26 cellular contexts compared by ENCODE assay signal in genomic region chr11:64796047-64796756, GRCh38. TPM values are rescaled to one million over a fixed set of nuclear protein-coding genes. Genes with fewer than 3 reads are reported as not detected.
DNase-seq lines count a peak whose midpoint lies in the region; ATAC-seq and TF ChIP-seq lines count a peak whose summit lies in the region.
"Had no signal": no experiment of that assay in that cellular context is flagged by ENCODE, and none has a peak within 500 bp of the region (broad histone marks: within the 10 kb centered on the region; RNA-seq: fewer than 3 reads in every experiment).

No MANE protein-coding gene starts in this region.

- CTCF ChIA-PET in activated CD8-positive, alpha-beta T cell treated with anti-CD3 and anti-CD28 coated beads for 36 hours (lab: Charles Lee), result no interaction called here

- no peaks in the 10 kb centered on the region for H3K9me3 Mint-ChIP-seq in activated CD8-positive, alpha-beta T cell treated with anti-CD3 and anti-CD28 coated beads for 36 hours
- H3K9me3 Mint-ChIP-seq: activated CD4-positive, alpha-beta T cell treated with anti-CD3 and anti-CD28 coated beads, Interleukin-2, amount 10 ng/mL, durations not matched to agents 7 days and 5 days; activated T-helper 2 cell treated with anti-CD3 and anti-CD28 coated beads, Interferon-gamma antibody, Interleukin-2, Interleukin-4, amounts not matched to agents 10 μg/mL and 5 μg/mL and 100 μg/mL, durations not matched to agents 14 hours and 24 hours and 36 hours; T-helper 1 cell treated with Interleukin-12 subunit alpha and Interleukin-12 subunit beta and Interleukin-4 antibody, amounts not matched to agents 30 μg/mL and 1 μg/mL, for 36 hours had no signal

- POLR2A ChIA-PET in activated CD8-positive, alpha-beta T cell treated with anti-CD3 and anti-CD28 coated beads for 36 hours (lab: Charles Lee), result interaction anchor here (1.0 to 1.4 kb wide), 2 partner anchors 7 to 218 kb away, joined by 3 read pairs; partner anchors contain the start of gene ARL2

- peak overlapping the region; percentile 36 for H3K27ac Mint-ChIP-seq in activated CD8-positive, alpha-beta T cell treated with anti-CD3 and anti-CD28 coated beads for 36 hours
- H3K27ac Mint-ChIP-seq: activated CD4-positive, alpha-beta T cell treated with anti-CD3 and anti-CD28 coated beads, Interleukin-2, amount 10 ng/mL, durations not matched to agents 7 days and 5 days; activated T-helper 2 cell treated with anti-CD3 and anti-CD28 coated beads, Interferon-gamma antibody, Interleukin-2, Interleukin-4, amounts not matched to agents 10 μg/mL and 5 μg/mL and 100 μg/mL, durations not matched to agents 14 hours and 24 hours and 36 hours; T-helper 1 cell treated with Interleukin-12 subunit alpha and Interleukin-12 subunit beta and Interleukin-4 antibody, amounts not matched to agents 30 μg/mL and 1 μg/mL, for 36 hours had no signal

- H3K36me3 Mint-ChIP-seq in activated CD8-positive, alpha-beta T cell treated with anti-CD3 and anti-CD28 coated beads for 36 hours (ENCODE audit: low read depth), result peaks cover 14% of the 10 kb centered on the region

- TF ChIP-seq CTCF in GM13976 (IDR thresholded peaks at IDR 0.05; ENCODE audit: borderline replicate concordance, control extremely low read depth, extremely low read depth, insufficient read depth, missing control alignments), result no peak
- TF ChIP-seq CTCF in activated CD8-positive, alpha-beta T cell treated with anti-CD3 and anti-CD28 coated beads for 36 hours (IDR thresholded peaks at IDR 0.05), result no peak
- TF ChIP-seq CTCF in neutrophil (IDR thresholded peaks at IDR 0.05), result no peak
- TF ChIP-seq CTCF in gastroesophageal sphincter (IDR thresholded peaks at IDR 0.05), result no peak

- in situ Hi-C loops in GM13976 (cut with MboI; ENCODE audit: low sequenced_read_pairs, unreplicated experiment), result no loop called here

- peaks cover 38 to 87% (median 80%) of the 10 kb centered on the region in 10 experiments for H3K4me1 ChIP-seq in BLaER1 treated with 17β-estradiol and CSF1 and Interleukin-3, amounts not matched to agents 10 nM and 100 nM
- H3K4me1 ChIP-seq in neutrophil (ENCODE audit: control insufficient read depth in 1 of 2, insufficient read depth in 1 of 2, low read depth in 1 of 2, low read length in 1 of 2), result peaks cover 19 to 30% of the 10 kb centered on the region in 2 experiments
- no peaks in the 10 kb centered on the region for H3K4me1 ChIP-seq in gastroesophageal sphincter
- H3K4me1 ChIP-seq: pancreas, right atrium auricular region, uterus had no signal

- TF ChIP-seq POLR2A in gastroesophageal sphincter (IDR thresholded peaks at IDR 0.05), result no peak

- peaks cover 27% of the 10 kb centered on the region for H3K4me1 Mint-ChIP-seq in activated CD8-positive, alpha-beta T cell treated with anti-CD3 and anti-CD28 coated beads for 36 hours (ENCODE audit: low read depth)

- no peaks in the 10 kb centered on the region for H3K9me3 ChIP-seq in BLaER1 treated with 17β-estradiol and CSF1 and Interleukin-3, amounts not matched to agents 10 nM and 100 nM (replicated peaks in 1 of 11)
- H3K9me3 ChIP-seq in neutrophil, result no peaks in the 10 kb centered on the region
- H3K9me3 ChIP-seq in gastroesophageal sphincter, result no peaks in the 10 kb centered on the region
- H3K9me3 ChIP-seq: pancreas, right atrium auricular region, uterus had no signal

- peak overlapping the region in 2 of 11 experiments; percentile 18 to 50; a peak in 1 of 22 replicates for H3K9ac ChIP-seq in BLaER1 treated with 17β-estradiol and CSF1 and Interleukin-3, amounts not matched to agents 10 nM and 100 nM
- H3K9ac ChIP-seq: GM23248 had no signal

- no peak overlapping the region for H3K4me3 ChIP-seq in BLaER1 treated with 17β-estradiol and CSF1 and Interleukin-3, amounts not matched to agents 10 nM and 100 nM
- H3K4me3 ChIP-seq in neutrophil (ENCODE audit: low read depth in 1 of 2, low read length in 1 of 2) (no peak overlapping the region), gastroesophageal sphincter (no peak overlapping the region)
- H3K4me3 ChIP-seq: GM23248, pancreas, right atrium auricular region, SK-N-MC, uterus had no signal

- H3K27me3 ChIP-seq in BLaER1 treated with 17β-estradiol and CSF1 and Interleukin-3, amounts not matched to agents 10 nM and 100 nM, result no peaks in the 10 kb centered on the region
- H3K27me3 ChIP-seq in neutrophil, result no peaks in the 10 kb centered on the region
- H3K27me3 ChIP-seq in gastroesophageal sphincter, result no peaks in the 10 kb centered on the region
- H3K27me3 ChIP-seq: pancreas, right atrium auricular region, uterus had no signal

- H3K4me2 ChIP-seq in BLaER1 treated with 17β-estradiol and CSF1 and Interleukin-3, amounts not matched to agents 10 nM and 100 nM, result peak overlapping the region; percentile 5 to 62 (median 37); a peak in 18 of 22 replicates

- H3K27ac ChIP-seq in BLaER1 treated with 17β-estradiol and CSF1 and Interleukin-3, amounts not matched to agents 10 nM and 100 nM, result no peak overlapping the region; a peak in 1 of 22 replicates
- H3K27ac ChIP-seq in neutrophil (peak overlapping the region; percentile 2), gastroesophageal sphincter (no peak overlapping the region)
- H3K27ac ChIP-seq: GM23248, pancreas, right atrium auricular region, SK-N-MC, uterus had no signal

- TF ChIP-seq EP300 in gastroesophageal sphincter (IDR thresholded peaks at IDR 0.05), result no peak

- DNase-seq in GM13976 (ENCODE audit: low spot score) (peak; percentile 9), DMS 273 (lab: John Stamatoyannopoulos, UW; ENCODE audit: unreplicated experiment) (no peak), DMS53 treated with DMSO at 0.1 percent for 48 hours (lab: John Stamatoyannopoulos, UW; ENCODE audit: unreplicated experiment) (no peak)
- no peak for DNase-seq in activated CD8-positive, alpha-beta T cell treated with anti-CD3 and anti-CD28 coated beads for 36 hours
- DNase-seq: activated CD4-positive, alpha-beta T cell treated with anti-CD3 and anti-CD28 coated beads, Interleukin-2, amount 10 ng/mL, durations not matched to agents 7 days and 5 days; effector CD8-positive, alpha-beta T cell; erythroblast; foreskin fibroblast; GM23248; mesendoderm; NCI-H1092 treated with DMSO at 0.1 percent for 48 hours; NCI-H187 treated with DMSO at 0.1 percent for 48 hours; NCI-H526; RPMI8226; stimulated activated CD4-positive, alpha-beta T cell treated with anti-CD3 and anti-CD28 coated beads, Interleukin-2, amount 100 ng/mL, for 48 hours; stimulated activated naive CD4-positive, alpha-beta T cell; uterus had no signal

- no peak overlapping the region for H3K4me3 Mint-ChIP-seq in activated CD8-positive, alpha-beta T cell treated with anti-CD3 and anti-CD28 coated beads for 36 hours
- H3K4me3 Mint-ChIP-seq: activated CD4-positive, alpha-beta T cell treated with anti-CD3 and anti-CD28 coated beads, Interleukin-2, amount 10 ng/mL, durations not matched to agents 7 days and 5 days; CD14-positive monocyte; T-helper 1 cell treated with Interleukin-12 subunit alpha and Interleukin-12 subunit beta and Interleukin-4 antibody, amounts not matched to agents 30 μg/mL and 1 μg/mL, for 36 hours had no signal

- intact Hi-C loops in activated CD8-positive, alpha-beta T cell treated with anti-CD3 and anti-CD28 coated beads for 36 hours (cut with micrococcal nuclease), result no loop called here

- ATAC-seq in activated CD8-positive, alpha-beta T cell treated with anti-CD3 and anti-CD28 coated beads for 36 hours, result no peak
- no peak for ATAC-seq in gastroesophageal sphincter
- ATAC-seq: pancreas had no signal

- no peaks in the 10 kb centered on the region for H3K27me3 Mint-ChIP-seq in activated CD8-positive, alpha-beta T cell treated with anti-CD3 and anti-CD28 coated beads for 36 hours
- H3K27me3 Mint-ChIP-seq: activated CD4-positive, alpha-beta T cell treated with anti-CD3 and anti-CD28 coated beads, Interleukin-2, amount 10 ng/mL, durations not matched to agents 7 days and 5 days had no signal

- peaks cover 5 to 91% (median 18%) of the 10 kb centered on the region in 11 experiments; a peak in 17 of 22 replicates for H3K36me3 ChIP-seq in BLaER1 treated with 17β-estradiol and CSF1 and Interleukin-3, amounts not matched to agents 10 nM and 100 nM
- H3K36me3 ChIP-seq in neutrophil (peaks cover 92% of the 10 kb centered on the region), gastroesophageal sphincter (peaks cover 0 to 72% of the 10 kb centered on the region in 2 donors)
- H3K36me3 ChIP-seq: pancreas, uterus had no signal

- H4K20me1 ChIP-seq in BLaER1 treated with 17β-estradiol and CSF1 and Interleukin-3, amounts not matched to agents 10 nM and 100 nM, result peaks cover 0 to 40% (median 4%) of the 10 kb centered on the region in 11 experiments; a peak in 7 of 22 replicates

- 60 to 80% methylated on average over 1 to 4 of the region's 19 CpGs for WGBS in gastroesophageal sphincter (ENCODE audit: low coverage in 1 of 2), 2 donors

RNA-seq across cellular contexts. Expression of gene MAP4K2, which starts 6.8 kb away (rescaled TPM):
- total RNA-seq in activated CD8-positive, alpha-beta T cell treated with anti-CD3 and anti-CD28 coated beads for 36 hours, result 10 to 100 TPM; 56.4 to 58.0 TPM
- total RNA-seq in gastroesophageal sphincter, result 10 to 100 TPM; 17.6 to 24.0 (median 19.6) TPM

RNA-seq across cellular contexts. Expression of gene MEN1, which starts 14.1 kb away (rescaled TPM):
- total RNA-seq in activated CD8-positive, alpha-beta T cell treated with anti-CD3 and anti-CD28 coated beads for 36 hours, result 10 to 100 TPM; 25.8 to 29.0 TPM
- 10 to 100 TPM in 2 of 4 donors, 1 to 10 TPM in 2; 7.1 to 20.9 (median 11.6) TPM for total RNA-seq in gastroesophageal sphincter

RNA-seq across cellular contexts. Expression of gene SF1, which starts 17.9 kb away (rescaled TPM):
- 100 to 1,000 TPM; 325 to 342 TPM for total RNA-seq in activated CD8-positive, alpha-beta T cell treated with anti-CD3 and anti-CD28 coated beads for 36 hours
- 100 to 1,000 TPM; 187 to 314 (median 253) TPM for total RNA-seq in gastroesophageal sphincter

RNA-seq across cellular contexts. Expression of gene PYGM, which starts 36.4 kb away (rescaled TPM):
- 1 to 10 TPM; 1.2 to 3.3 TPM for total RNA-seq in activated CD8-positive, alpha-beta T cell treated with anti-CD3 and anti-CD28 coated beads for 36 hours
- total RNA-seq in gastroesophageal sphincter, result 10 to 100 TPM; 10.5 to 55.2 (median 32.8) TPM
- total RNA-seq: GM23248 had no signal

RNA-seq across cellular contexts. Expression of gene CDC42BPG, which starts 48.3 kb away (rescaled TPM):
- under 1 TPM; 0.31 to 0.61 TPM for total RNA-seq in activated CD8-positive, alpha-beta T cell treated with anti-CD3 and anti-CD28 coated beads for 36 hours
- total RNA-seq in gastroesophageal sphincter, result under 1 TPM; 0.08 to 0.94 (median 0.22) TPM
- total RNA-seq: GM23248 had no signal
